15 cellular contexts compared by ENCODE assay signal in genomic region chr17:8621585-8621984, GRCh38. TPM values are rescaled to one million over a fixed set of nuclear protein-coding genes. Genes with fewer than 3 reads are reported as not detected.
DNase-seq lines count a peak whose midpoint lies in the region; ATAC-seq and TF ChIP-seq lines count a peak whose summit lies in the region.
"Had no signal": no experiment of that assay in that cellular context is flagged by ENCODE, and none has a peak within 500 bp of the region (broad histone marks: within the 10 kb centered on the region; RNA-seq: fewer than 3 reads in every experiment).

No MANE protein-coding gene starts in this region.

- intact Hi-C loops in activated CD4-positive, alpha-beta T cell treated with anti-CD3 and anti-CD28 coated beads for 36 hours (cut with DNase I, micrococcal nuclease), result no loop called here

- no peak overlapping the region for H3K4me3 ChIP-seq in NB4 (ENCODE audit: low read depth, low read length)
- H3K4me3 ChIP-seq: SJSA1, suprapubic skin had no signal

- DNase-seq in activated CD4-positive, alpha-beta T cell treated with anti-CD3 and anti-CD28 coated beads for 36 hours, result peak; percentile 22
- DNase-seq in activated CD4-positive, alpha-beta T cell treated with anti-CD3 and anti-CD28 coated beads, Interleukin-2, amount 50 U/mL, for 4 hours, result no peak
- peak; percentile 2 for DNase-seq in NB4 (ENCODE audit: low read depth)
- peak; percentile 30 for DNase-seq in fibroblast of peridontal ligament (ENCODE audit: extremely low read depth)
- no peak for DNase-seq in stimulated activated effector memory CD8-positive, alpha-beta T cell treated with anti-CD3 and anti-CD28 coated beads, Interleukin-12 subunit alpha, Interleukin-12 subunit beta, amount 100 ng/mL, for 72 hours (ENCODE audit: low spot score in 2 of 2)
- DNase-seq in NCI-H526 treated with DMSO at 0.1 percent for 48 hours (lab: John Stamatoyannopoulos, UW), result no peak
- DNase-seq: activated gamma-delta T cell, DMS79 treated with DMSO at 0.1 percent for 48 hours, NCI-H1105, NCI-H526 had no signal

- POLR2A ChIA-PET in activated CD4-positive, alpha-beta T cell treated with anti-CD3 and anti-CD28 coated beads for 36 hours (lab: Charles Lee), result interaction anchor here (1.3 kb wide), 1 partner anchor 9 kb away, joined by 6 read pairs; the partner anchor contains the start of gene MYH10

- H3K4me1 Mint-ChIP-seq in activated CD4-positive, alpha-beta T cell treated with anti-CD3 and anti-CD28 coated beads for 36 hours, result peaks cover 16% of the 10 kb centered on the region
- peaks cover 15% of the 10 kb centered on the region for H3K4me1 Mint-ChIP-seq in stimulated activated effector memory CD8-positive, alpha-beta T cell treated with anti-CD3 and anti-CD28 coated beads, Interleukin-12 subunit alpha, Interleukin-12 subunit beta, amount 100 ng/mL, for 72 hours

- H3K27ac Mint-ChIP-seq in activated CD4-positive, alpha-beta T cell treated with anti-CD3 and anti-CD28 coated beads for 36 hours, result no peak overlapping the region
- H3K27ac Mint-ChIP-seq in stimulated activated effector memory CD8-positive, alpha-beta T cell treated with anti-CD3 and anti-CD28 coated beads, Interleukin-12 subunit alpha, Interleukin-12 subunit beta, amount 100 ng/mL, for 72 hours, result no peak overlapping the region

- H3K9me3 Mint-ChIP-seq in activated CD4-positive, alpha-beta T cell treated with anti-CD3 and anti-CD28 coated beads for 36 hours (ENCODE audit: low read depth), result no peaks in the 10 kb centered on the region
- no peaks in the 10 kb centered on the region for H3K9me3 Mint-ChIP-seq in stimulated activated effector memory CD8-positive, alpha-beta T cell treated with anti-CD3 and anti-CD28 coated beads, Interleukin-12 subunit alpha, Interleukin-12 subunit beta, amount 100 ng/mL, for 72 hours

- H3K36me3 Mint-ChIP-seq in activated CD4-positive, alpha-beta T cell treated with anti-CD3 and anti-CD28 coated beads for 36 hours (ENCODE audit: low read depth), result peaks cover 2% of the 10 kb centered on the region
- H3K36me3 Mint-ChIP-seq in stimulated activated effector memory CD8-positive, alpha-beta T cell treated with anti-CD3 and anti-CD28 coated beads, Interleukin-12 subunit alpha, Interleukin-12 subunit beta, amount 100 ng/mL, for 72 hours, result no peaks in the 10 kb centered on the region

- ATAC-seq in activated CD4-positive, alpha-beta T cell treated with anti-CD3 and anti-CD28 coated beads for 36 hours, result peak; percentile 74
- ATAC-seq in stimulated activated effector memory CD8-positive, alpha-beta T cell treated with anti-CD3 and anti-CD28 coated beads, Interleukin-12 subunit alpha, Interleukin-12 subunit beta, amount 100 ng/mL, for 72 hours, result peak; percentile 76
- ATAC-seq in HG03469 (IDR thresholded peaks at IDR 0.05; ENCODE audit: unreplicated experiment), result no peak
- no peak for ATAC-seq in HG03520 (IDR thresholded peaks at IDR 0.05; ENCODE audit: unreplicated experiment)
- ATAC-seq: activated CD4-positive, CD25-positive, alpha-beta regulatory T cell treated with anti-CD3 and anti-CD28 coated beads, Interleukin-2, amount 50 U/mL, for 24 hours had no signal

- H3K4me3 Mint-ChIP-seq in activated CD4-positive, alpha-beta T cell treated with anti-CD3 and anti-CD28 coated beads for 36 hours, result no peak overlapping the region
- H3K4me3 Mint-ChIP-seq in stimulated activated effector memory CD8-positive, alpha-beta T cell treated with anti-CD3 and anti-CD28 coated beads, Interleukin-12 subunit alpha, Interleukin-12 subunit beta, amount 100 ng/mL, for 72 hours, result no peak overlapping the region

- TF ChIP-seq CTCF in NB4 (IDR thresholded peaks at IDR 0.05; ENCODE audit: low read depth, low read length), result no peak

- no peak for TF ChIP-seq POLR2A in NB4 (IDR thresholded peaks at IDR 0.05; ENCODE audit: extremely low read depth, insufficient read length)

- CTCF ChIA-PET in activated CD4-positive, alpha-beta T cell treated with anti-CD3 and anti-CD28 coated beads for 36 hours (lab: Charles Lee), result no interaction called here

- H3K27me3 Mint-ChIP-seq in activated CD4-positive, alpha-beta T cell treated with anti-CD3 and anti-CD28 coated beads for 36 hours, result peaks cover 16% of the 10 kb centered on the region

RNA-seq across cellular contexts. Expression of gene MYH10, which starts 8.9 kb away (rescaled TPM):
- 10 to 100 TPM; 17.0 to 21.3 TPM for total RNA-seq in activated CD4-positive, alpha-beta T cell treated with anti-CD3 and anti-CD28 coated beads for 36 hours

Comparison
In these comparisons a context has a peak if more than half of its experiments do, and no peak if none do; other contexts are left out.
1. DNase-seq: peak in activated CD4-positive, alpha-beta T cell treated with anti-CD3 and anti-CD28 coated beads for 36 hours (single experiment), NB4 (single experiment) and fibroblast of peridontal ligament (single experiment); none in activated CD4-positive, alpha-beta T cell treated with anti-CD3 and anti-CD28 coated beads, Interleukin-2, amount 50 U/mL, for 4 hours (0 of 2), stimulated activated effector memory CD8-positive, alpha-beta T cell treated with anti-CD3 and anti-CD28 coated beads, Interleukin-12 subunit alpha, Interleukin-12 subunit beta, amount 100 ng/mL, for 72 hours (0 of 2) and NCI-H526 treated with DMSO at 0.1 percent for 48 hours (single experiment).
2. ATAC-seq: peak in activated CD4-positive, alpha-beta T cell treated with anti-CD3 and anti-CD28 coated beads for 36 hours (single experiment) and stimulated activated effector memory CD8-positive, alpha-beta T cell treated with anti-CD3 and anti-CD28 coated beads, Interleukin-12 subunit alpha, Interleukin-12 subunit beta, amount 100 ng/mL, for 72 hours (single experiment); none in HG03469 (single experiment) and HG03520 (single experiment).